In genomic region chr5:60207031-60207430, GRCh38 we compare ENCODE assay signal across 10 cellular contexts.
DNase-seq lines count a peak whose midpoint lies in the region; ATAC-seq lines count a peak whose summit lies in the region.
"Had no signal": no experiment of that assay in that cellular context is flagged by ENCODE, and none has a peak within 500 bp of the region (broad histone marks: within the 10 kb centered on the region; RNA-seq: fewer than 3 reads in every experiment).

No MANE protein-coding gene starts in this region.

- H3K27ac Mint-ChIP-seq in activated naive CD4-positive, alpha-beta T cell treated with anti-CD3 and anti-CD28 coated beads, Interleukin-2, amount 10 ng/mL, durations not matched to agents 7 days and 5 days, result no peak overlapping the region

- CTCF ChIA-PET in activated naive CD4-positive, alpha-beta T cell treated with anti-CD3 and anti-CD28 coated beads, Interleukin-2, amount 10 ng/mL, durations not matched to agents 7 days and 5 days (lab: Charles Lee), result no interaction called here

- H3K4me3 Mint-ChIP-seq in activated naive CD4-positive, alpha-beta T cell treated with anti-CD3 and anti-CD28 coated beads, Interleukin-2, amount 10 ng/mL, durations not matched to agents 7 days and 5 days, result no peak overlapping the region

- H3K4me1 Mint-ChIP-seq in activated naive CD4-positive, alpha-beta T cell treated with anti-CD3 and anti-CD28 coated beads, Interleukin-2, amount 10 ng/mL, durations not matched to agents 7 days and 5 days, result no peaks in the 10 kb centered on the region

- ATAC-seq in GM19438 (IDR thresholded peaks at IDR 0.05; ENCODE audit: low read depth, unreplicated experiment) (peak; percentile 59), HG03097 (IDR thresholded peaks at IDR 0.05; ENCODE audit: low FRiP score, unreplicated experiment) (peak; percentile 77)

- no peaks in the 10 kb centered on the region for H3K36me3 Mint-ChIP-seq in activated naive CD4-positive, alpha-beta T cell treated with anti-CD3 and anti-CD28 coated beads, Interleukin-2, amount 10 ng/mL, durations not matched to agents 7 days and 5 days

- DNase-seq in DMS79 (lab: John Stamatoyannopoulos, UW) (peak; percentile 63), SKM-1 (lab: John Stamatoyannopoulos, UW; ENCODE audit: unreplicated experiment) (peak; percentile 69), EL (no peak), COR-L47 (lab: John Stamatoyannopoulos, UW) (no peak), kidney tubule cell (ENCODE audit: low spot score) (no peak)
- no peak for DNase-seq in activated naive CD4-positive, alpha-beta T cell treated with anti-CD3 and anti-CD28 coated beads, Interleukin-2, amount 10 ng/mL, durations not matched to agents 7 days and 5 days
- DNase-seq: activated T-cell treated with anti-CD3 and anti-CD28 coated beads for 4 hours; stimulated activated CD4-positive, alpha-beta T cell treated with anti-CD3 and anti-CD28 coated beads, Interleukin-4, amount 100 ng/mL, for 1 hour had no signal

- H3K9me3 Mint-ChIP-seq in activated naive CD4-positive, alpha-beta T cell treated with anti-CD3 and anti-CD28 coated beads, Interleukin-2, amount 10 ng/mL, durations not matched to agents 7 days and 5 days, result no peaks in the 10 kb centered on the region

- H3K27me3 Mint-ChIP-seq in activated naive CD4-positive, alpha-beta T cell treated with anti-CD3 and anti-CD28 coated beads, Interleukin-2, amount 10 ng/mL, durations not matched to agents 7 days and 5 days, result no peaks in the 10 kb centered on the region

Comparison
In these comparisons a context has a peak if more than half of its experiments do, and no peak if none do; other contexts are left out.
1. DNase-seq: peak in DMS79 (single experiment) and SKM-1 (single experiment); none in EL (single experiment), activated naive CD4-positive, alpha-beta T cell treated with anti-CD3 and anti-CD28 coated beads, Interleukin-2, amount 10 ng/mL, durations not matched to agents 7 days and 5 days (single experiment), COR-L47 (single experiment) and kidney tubule cell (single experiment).